Comparison of ENCODE assay signal across 16 cellular contexts in genomic region chr4:112726041-112726440, GRCh38.
"Had no signal": no experiment of that assay in that cellular context is flagged by ENCODE, and none has a peak within 500 bp of the region (broad histone marks: within the 10 kb centered on the region; RNA-seq: fewer than 3 reads in every experiment).

No MANE protein-coding gene starts in this region.

- H3K36me3 Mint-ChIP-seq: activated CD4-positive, alpha-beta memory T cell treated with anti-CD3 and anti-CD28 coated beads for 36 hours; activated naive CD8-positive, alpha-beta T cell treated with anti-CD3 and anti-CD28 coated beads, Interleukin-2, amount 10 ng/mL, durations not matched to agents 7 days and 5 days; natural killer cell had no signal

- H3K9me3 Mint-ChIP-seq: activated CD4-positive, alpha-beta memory T cell treated with anti-CD3 and anti-CD28 coated beads for 36 hours; activated naive CD8-positive, alpha-beta T cell treated with anti-CD3 and anti-CD28 coated beads, Interleukin-2, amount 10 ng/mL, durations not matched to agents 7 days and 5 days; activated T-cell treated with anti-CD3 and anti-CD28 coated beads, Interleukin-2, amount 50 U/mL, for 72 hours; natural killer cell; stimulated activated naive CD8-positive, alpha-beta T cell treated with anti-CD3 and anti-CD28 coated beads, Interleukin-15, Interleukin-2, amounts not matched to agents 100 ng/mL and 50 ng/mL, for 24 hours had no signal

- H3K27me3 ChIP-seq: dorsolateral prefrontal cortex, foreskin keratinocyte, ovary, upper lobe of right lung had no signal

- DNase-seq: activated CD4-positive, alpha-beta memory T cell treated with anti-CD3 and anti-CD28 coated beads for 36 hours; activated gamma-delta T cell treated with Interleukin-2 at 50 U/mL for 16 hours; activated naive CD8-positive, alpha-beta T cell treated with anti-CD3 and anti-CD28 coated beads, Interleukin-2, amount 10 ng/mL, durations not matched to agents 7 days and 5 days; activated T-cell treated with anti-CD3 and anti-CD28 coated beads, Interleukin-2, amount 50 U/mL, for 72 hours; aorta; dorsolateral prefrontal cortex; head of caudate nucleus; left cardiac atrium; mucosa of descending colon; natural killer cell; ovary; stimulated activated CD4-positive, alpha-beta T cell treated with anti-CD3 and anti-CD28 coated beads, Interleukin-4, amount 100 ng/mL, for 1 hour; T-helper 9 cell; upper lobe of right lung had no signal

- H3K4me3 ChIP-seq: dorsolateral prefrontal cortex, mucosa of descending colon, ovary, upper lobe of right lung had no signal

- H3K4me1 Mint-ChIP-seq: activated naive CD8-positive, alpha-beta T cell treated with anti-CD3 and anti-CD28 coated beads, Interleukin-2, amount 10 ng/mL, durations not matched to agents 7 days and 5 days; natural killer cell had no signal

- H3K36me3 ChIP-seq: ovary, upper lobe of right lung had no signal

- H3K9me3 ChIP-seq: mucosa of descending colon, ovary, upper lobe of right lung had no signal

- H3K4me1 ChIP-seq: foreskin keratinocyte, upper lobe of right lung had no signal

- H3K4me3 Mint-ChIP-seq: activated CD4-positive, alpha-beta memory T cell treated with anti-CD3 and anti-CD28 coated beads for 36 hours; activated naive CD8-positive, alpha-beta T cell treated with anti-CD3 and anti-CD28 coated beads, Interleukin-2, amount 10 ng/mL, durations not matched to agents 7 days and 5 days; activated T-cell treated with anti-CD3 and anti-CD28 coated beads, Interleukin-2, amount 50 U/mL, for 72 hours; natural killer cell; stimulated activated naive CD8-positive, alpha-beta T cell treated with anti-CD3 and anti-CD28 coated beads, Interleukin-15, Interleukin-2, amounts not matched to agents 100 ng/mL and 50 ng/mL, for 24 hours had no signal

- H3K27ac ChIP-seq: dorsolateral prefrontal cortex, foreskin keratinocyte, ovary, upper lobe of right lung had no signal

- H3K27ac Mint-ChIP-seq: activated CD4-positive, alpha-beta memory T cell treated with anti-CD3 and anti-CD28 coated beads for 36 hours; activated naive CD8-positive, alpha-beta T cell treated with anti-CD3 and anti-CD28 coated beads, Interleukin-2, amount 10 ng/mL, durations not matched to agents 7 days and 5 days; activated T-cell treated with anti-CD3 and anti-CD28 coated beads, Interleukin-2, amount 50 U/mL, for 72 hours; natural killer cell; stimulated activated naive CD8-positive, alpha-beta T cell treated with anti-CD3 and anti-CD28 coated beads, Interleukin-15, Interleukin-2, amounts not matched to agents 100 ng/mL and 50 ng/mL, for 24 hours had no signal

- ATAC-seq: activated T-cell treated with anti-CD3 and anti-CD28 coated beads, Interleukin-2, amount 50 U/mL, for 72 hours; foreskin keratinocyte; left cardiac atrium; mucosa of descending colon; natural killer cell; upper lobe of right lung had no signal
